Comparison of ENCODE assay signal across 9 cellular contexts in genomic region chr2:132955871-132956615, GRCh38.
"Had no signal": no experiment of that assay in that cellular context is flagged by ENCODE, and none has a peak within 500 bp of the region (broad histone marks: within the 10 kb centered on the region; RNA-seq: fewer than 3 reads in every experiment).

No MANE protein-coding gene starts in this region.

- DNase-seq: GM23248, GOT3, H7, HFFc6, IMR-90, KG1 had no signal

- H2AFZ ChIP-seq: GM23248 had no signal

- H3K4me3 Mint-ChIP-seq: HFFc6 had no signal

- H3K27ac Mint-ChIP-seq: HFFc6 had no signal

- H3K9ac ChIP-seq: GM23248 had no signal

- H3K4me3 ChIP-seq: GM23248, HAP-1, K562 had no signal

- H3K9me3 ChIP-seq: HAP-1 had no signal

- H3K4me1 ChIP-seq: HAP-1 had no signal

- FAIRE-seq: HTR-8/SVneo, K562 had no signal

- H3K27ac ChIP-seq: GM23248 had no signal

- H3K36me3 ChIP-seq: HAP-1 had no signal
